Comparison of ENCODE assay signal across 14 cellular contexts in the genomic region with DNA sequence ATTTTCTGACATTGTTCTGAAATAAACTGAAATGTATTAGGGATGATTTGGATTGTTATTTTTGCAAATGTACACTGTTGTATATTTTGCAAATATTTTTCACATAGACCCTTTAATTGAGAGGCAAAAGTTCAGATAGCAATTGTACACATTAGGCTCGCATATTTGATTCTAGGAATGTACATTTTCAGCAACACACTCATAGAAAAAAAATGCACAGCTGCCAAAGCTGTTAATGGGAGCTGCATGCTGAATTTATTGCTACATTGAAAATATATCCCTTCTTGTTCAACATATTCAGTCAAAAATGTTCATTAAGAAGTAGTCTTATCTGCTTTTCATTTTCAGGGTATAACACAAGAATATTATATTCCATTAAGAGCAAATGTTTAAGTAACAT.
DNase-seq lines count a peak whose midpoint lies in the region; ATAC-seq, FAIRE-seq and TF ChIP-seq lines count a peak whose summit lies in the region.
"Had no signal": no experiment of that assay in that cellular context is flagged by ENCODE, and none has a peak within 500 bp of the region (broad histone marks: within the 10 kb centered on the region; RNA-seq: fewer than 3 reads in every experiment).

No MANE protein-coding gene starts in this region.

- no peaks in the 10 kb centered on the region for H3K27me3 ChIP-seq in astrocyte (ENCODE audit: insufficient read depth, low read length)

- H3K4me3 ChIP-seq in astrocyte (ENCODE audit: insufficient read depth, low read depth, low read length) (no peak overlapping the region), retinal pigment epithelial cell (ENCODE audit: low read length) (no peak overlapping the region)
- H3K4me3 ChIP-seq: HAP-1 had no signal

- no peaks in the 10 kb centered on the region for H3K27me3 Mint-ChIP-seq in astrocyte (ENCODE audit: low read depth, unreplicated experiment)
- no peaks in the 10 kb centered on the region for H3K27me3 Mint-ChIP-seq in naive thymus-derived CD8-positive, alpha-beta T cell

- no peak overlapping the region for H3K27ac ChIP-seq in astrocyte (ENCODE audit: low read depth, low read length)
- H3K27ac ChIP-seq: C4-2B had no signal

- H3K4me2 ChIP-seq in astrocyte (ENCODE audit: low read length) = peak overlapping the region; percentile 24

- POLR2A ChIA-PET in naive thymus-derived CD8-positive, alpha-beta T cell (lab: Charles Lee) = no interaction called here

- no peaks in the 10 kb centered on the region for H3K9me3 Mint-ChIP-seq in astrocyte (ENCODE audit: unreplicated experiment)
- peaks cover 0 to 2% (median 0%) of the 10 kb centered on the region in 9 donors for H3K9me3 Mint-ChIP-seq in naive thymus-derived CD8-positive, alpha-beta T cell

- H3K9me3 ChIP-seq in astrocyte (ENCODE audit: insufficient read depth, low read depth, low read length) = no peaks in the 10 kb centered on the region
- H3K9me3 ChIP-seq: HAP-1 had no signal

- ATAC-seq in HG03039 (IDR thresholded peaks at IDR 0.05; ENCODE audit: unreplicated experiment) (no peak), HG02610 (IDR thresholded peaks at IDR 0.05; ENCODE audit: unreplicated experiment) (no peak), GM19035 (IDR thresholded peaks at IDR 0.05; ENCODE audit: unreplicated experiment) (no peak)
- no peak for ATAC-seq in naive thymus-derived CD8-positive, alpha-beta T cell

- DNase-seq in EL (peak; percentile 5), astrocyte (ENCODE audit: low read depth) (peak; percentile 46), foreskin melanocyte (peak; percentile 13), retinal pigment epithelial cell (ENCODE audit: low read depth) (peak; percentile 54)
- DNase-seq in naive thymus-derived CD8-positive, alpha-beta T cell = no peak
- DNase-seq: NCI-H187; NK-92 treated with Interleukin-12 subunit alpha and Interleukin-12 subunit beta, amount 100 ng/mL, for 24 hours; SHP77 treated with DMSO at 0.1 percent for 48 hours had no signal

- no peaks in the 10 kb centered on the region for H3K79me2 ChIP-seq in astrocyte (ENCODE audit: insufficient read depth, low read length)

- TF ChIP-seq CTCF in astrocyte (IDR thresholded peaks at IDR 0.05; ENCODE audit: insufficient read depth, low read depth, low read length) (no peak), retinal pigment epithelial cell (conservative IDR thresholded peaks at IDR 0.05; ENCODE audit: low read depth, low read length) (no peak)

- H3K4me3 Mint-ChIP-seq in astrocyte (ENCODE audit: unreplicated experiment) = no peak overlapping the region
- no peak overlapping the region for H3K4me3 Mint-ChIP-seq in naive thymus-derived CD8-positive, alpha-beta T cell

- no peaks in the 10 kb centered on the region for H3K36me3 Mint-ChIP-seq in astrocyte (ENCODE audit: low read depth, unreplicated experiment)
- no peaks in the 10 kb centered on the region for H3K36me3 Mint-ChIP-seq in naive thymus-derived CD8-positive, alpha-beta T cell

- H3K36me3 ChIP-seq in astrocyte (ENCODE audit: insufficient read depth, low read length) = no peaks in the 10 kb centered on the region
- H3K36me3 ChIP-seq: HAP-1 had no signal

- H3K9ac ChIP-seq in astrocyte (ENCODE audit: low read length) = no peak overlapping the region

- FAIRE-seq in astrocyte (lab: Jason Lieb, UNC) = no peak
- FAIRE-seq: A204.1 had no signal

- peaks cover 10% of the 10 kb centered on the region for H3K4me1 Mint-ChIP-seq in astrocyte (ENCODE audit: low read depth, unreplicated experiment)
- no peaks in the 10 kb centered on the region for H3K4me1 Mint-ChIP-seq in naive thymus-derived CD8-positive, alpha-beta T cell

- H4K20me1 ChIP-seq in astrocyte (ENCODE audit: insufficient read depth, low read length) = no peaks in the 10 kb centered on the region

- no peak overlapping the region for H2AFZ ChIP-seq in astrocyte (ENCODE audit: low read depth, low read length)

- H3K4me1 ChIP-seq in astrocyte (ENCODE audit: insufficient read depth, low read length) = no peaks in the 10 kb centered on the region

- no peak overlapping the region for H3K27ac Mint-ChIP-seq in astrocyte (ENCODE audit: unreplicated experiment)
- no peak overlapping the region for H3K27ac Mint-ChIP-seq in naive thymus-derived CD8-positive, alpha-beta T cell

Comparison
In these comparisons a context has a peak if more than half of its experiments do, and no peak if none do; other contexts are left out.
1. DNase-seq: peak in EL (single experiment), astrocyte (single experiment), foreskin melanocyte (single experiment) and retinal pigment epithelial cell (single experiment); none in naive thymus-derived CD8-positive, alpha-beta T cell (0 of 10).